ENCODE assay signal across 12 cellular contexts in the genomic region with DNA sequence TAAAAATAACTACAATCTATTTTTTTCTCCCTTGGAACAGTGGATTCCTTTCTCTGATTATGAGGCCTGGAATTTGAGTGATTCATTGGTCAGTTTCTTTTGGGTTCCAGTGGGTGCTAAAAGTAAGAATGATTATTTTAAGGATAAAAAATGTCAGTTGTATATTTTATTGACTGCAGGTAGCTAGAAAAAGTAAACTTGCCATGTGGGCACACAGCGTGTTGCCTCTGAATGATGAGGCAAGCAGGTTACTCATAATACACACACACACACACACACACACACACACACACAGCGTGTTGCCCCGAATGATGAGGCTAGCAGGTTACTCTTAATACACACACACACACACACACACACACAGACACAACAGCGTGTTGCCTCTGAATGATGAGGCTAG. TPM values are rescaled to one million over a fixed set of nuclear protein-coding genes. Genes with fewer than 3 reads are reported as not detected.
DNase-seq lines count a peak whose midpoint lies in the region; ATAC-seq and TF ChIP-seq lines count a peak whose summit lies in the region.
"Had no signal": no experiment of that assay in that cellular context is flagged by ENCODE, and none has a peak within 500 bp of the region (broad histone marks: within the 10 kb centered on the region; RNA-seq: fewer than 3 reads in every experiment).

No MANE protein-coding gene starts in this region.

- intact Hi-C loops in left cardiac atrium (cut with DNase I), result no loop called here
- intact Hi-C loops in upper lobe of right lung (cut with DNase I), result no loop called here
- intact Hi-C loops in dorsolateral prefrontal cortex (cut with DNase I), result no loop called here
- intact Hi-C loops in Right ventricle myocardium superior (cut with DNase I), result no loop called here

- H3K36me3 ChIP-seq in right atrium auricular region, result no peaks in the 10 kb centered on the region
- no peaks in the 10 kb centered on the region for H3K36me3 ChIP-seq in upper lobe of right lung

- H3K4me3 ChIP-seq in right atrium auricular region, result no peak overlapping the region
- H3K4me3 ChIP-seq in upper lobe of right lung, result no peak overlapping the region
- no peak overlapping the region for H3K4me3 ChIP-seq in dorsolateral prefrontal cortex
- H3K4me3 ChIP-seq: coronary artery had no signal

- H3K27ac ChIP-seq in right atrium auricular region (no peak overlapping the region), upper lobe of right lung (no peak overlapping the region), dorsolateral prefrontal cortex (no peak overlapping the region)

- DNase-seq in left cardiac atrium (no peak), right atrium auricular region (ENCODE audit: low spot score) (no peak), SW 1271 (lab: John Stamatoyannopoulos, UW) (peak; percentile 22 to 75), fibroblast of peridontal ligament (ENCODE audit: extremely low read depth) (peak; percentile 84), upper lobe of right lung (no peak), dorsolateral prefrontal cortex (no peak), Right ventricle myocardium superior (no peak)
- DNase-seq: CD4-positive, CD25-positive, alpha-beta regulatory T cell; NCI-H187 treated with DMSO at 0.1 percent for 48 hours; posterior cingulate gyrus had no signal

- ATAC-seq in left cardiac atrium, result peak; percentile 15 to 75
- ATAC-seq in upper lobe of right lung, result peak; percentile 55
- ATAC-seq in GM19328 (IDR thresholded peaks at IDR 0.05; ENCODE audit: unreplicated experiment), result no peak
- ATAC-seq in Right ventricle myocardium superior (ENCODE audit: poor library complexity), result no peak

- H3K27me3 ChIP-seq in right atrium auricular region, result no peaks in the 10 kb centered on the region
- no peaks in the 10 kb centered on the region for H3K27me3 ChIP-seq in upper lobe of right lung
- no peaks in the 10 kb centered on the region for H3K27me3 ChIP-seq in dorsolateral prefrontal cortex

- TF ChIP-seq CTCF in right atrium auricular region (IDR thresholded peaks at IDR 0.05) (no peak), upper lobe of right lung (IDR thresholded peaks at IDR 0.05) (no peak), dorsolateral prefrontal cortex (IDR thresholded peaks at IDR 0.05 in 54 of 56, conservative IDR thresholded peaks at IDR 0.05 in 2 of 56; ENCODE audit: low read depth in 1 of 56, partially characterized antibody in 56 of 56) (no peak)

- H3K9me3 ChIP-seq in right atrium auricular region (no peaks in the 10 kb centered on the region), upper lobe of right lung (no peaks in the 10 kb centered on the region)

- H3K4me1 ChIP-seq in right atrium auricular region (peaks cover 0 to 3% of the 10 kb centered on the region in 2 donors), upper lobe of right lung (peaks cover 16% of the 10 kb centered on the region)

RNA-seq across cellular contexts. Expression of a gene that starts 13.8 kb away (rescaled TPM):
- 1 to 10 TPM; 5.8 to 8.0 TPM for total RNA-seq in left cardiac atrium
- 1 to 10 TPM; 5.4 to 6.5 TPM for total RNA-seq in right atrium auricular region
- 22.3 TPM for total RNA-seq in upper lobe of right lung
- 10 to 100 TPM; 14.2 to 37.5 (median 20.9) TPM for total RNA-seq in dorsolateral prefrontal cortex
- total RNA-seq in Right ventricle myocardium superior, result 3.4 TPM

Comparison
In these comparisons a context has a peak if more than half of its experiments do, and no peak if none do; other contexts are left out.
1. ATAC-seq: peak in left cardiac atrium (2 of 2) and upper lobe of right lung (single experiment); none in GM19328 (single experiment) and Right ventricle myocardium superior (single experiment).
2. DNase-seq: peak in SW 1271 (2 of 2) and fibroblast of peridontal ligament (single experiment); none in left cardiac atrium (single experiment), right atrium auricular region (single experiment), upper lobe of right lung (single experiment), dorsolateral prefrontal cortex (0 of 10) and Right ventricle myocardium superior (single experiment).